ENCODE assay signal across 1 cellular context in genomic region chr3:75422101-75422945, GRCh38.
TF ChIP-seq lines count a peak whose summit lies in the region.

No MANE protein-coding gene starts in this region.

TF ChIP-seq in K562, 482 proteins besides CTCF, POLR2A, EP300 and RAD21 (continued from another document):
- TF ChIP-seq DEAF1 (CRISPR knock-in tag; IDR thresholded peaks at IDR 0.05) (peak; percentile 43; the same call in 1 of the 2 replicates), CTCFL (IDR thresholded peaks at IDR 0.05; ENCODE audit: borderline replicate concordance, insufficient read depth, low read depth, low read length, poor library complexity, severe bottlenecking) (peak; percentile 21), KDM1A (IDR thresholded peaks at IDR 0.05) (peak in 1 of 2 experiments; percentile 10; a peak in 1 of 4 replicates), MLLT1 (IDR thresholded peaks at IDR 0.05) (0 out of 4 replicates have a peak, but pooled peaks of 1 of the 2 experiments have one; percentile 24)
